Comparison of ENCODE assay signal across 24 cellular contexts in genomic region chr4:917466-917865, GRCh38.
"Had no signal": no experiment of that assay in that cellular context is flagged by ENCODE, and none has a peak within 500 bp of the region (broad histone marks: within the 10 kb centered on the region; RNA-seq: fewer than 3 reads in every experiment).

No MANE protein-coding gene starts in this region.

- DNase-seq: activated CD4-positive, alpha-beta memory T cell treated with anti-CD3 and anti-CD28 coated beads for 36 hours; activated CD4-positive, alpha-beta T cell treated with anti-CD3 and anti-CD28 coated beads for 48 hours; activated CD8-positive, alpha-beta memory T cell treated with anti-CD3 and anti-CD28 coated beads, Interleukin-2, amount 50 U/mL, for 4 hours; activated naive CD4-positive, alpha-beta T cell treated with anti-CD3 and anti-CD28 coated beads, Interleukin-2, amount 10 ng/mL, durations not matched to agents 7 days and 5 days; activated naive CD8-positive, alpha-beta T cell treated with anti-CD3 and anti-CD28 coated beads, Interleukin-2, amount 10 ng/mL, durations not matched to agents 7 days and 5 days; activated T-cell treated with anti-CD3 and anti-CD28 coated beads, Interleukin-2, amount 50 U/mL, for 4 hours; amniotic stem cell; brain microvascular endothelial cell; caudate nucleus; left ventricle myocardium inferior; naive B cell; nucleus accumbens; stimulated activated naive CD4-positive, alpha-beta T cell treated with Interleukin-2 at 50 U/mL for 16 hours; SW 1271; T-helper 9 cell had no signal

- H3K27ac ChIP-seq: brain microvascular endothelial cell, esophagus muscularis mucosa, left ventricle myocardium inferior, parathyroid adenoma, right atrium auricular region, thoracic aorta, upper lobe of left lung, VCaP had no signal

- H2AFZ ChIP-seq: parathyroid adenoma had no signal

- H3K4me3 ChIP-seq: esophagus muscularis mucosa, left ventricle myocardium inferior, right atrium auricular region, thoracic aorta, upper lobe of left lung had no signal

- H3K4me3 Mint-ChIP-seq: activated CD4-positive, alpha-beta memory T cell treated with anti-CD3 and anti-CD28 coated beads for 36 hours; activated naive CD4-positive, alpha-beta T cell treated with anti-CD3 and anti-CD28 coated beads, Interleukin-2, amount 10 ng/mL, durations not matched to agents 7 days and 5 days; activated naive CD8-positive, alpha-beta T cell treated with anti-CD3 and anti-CD28 coated beads, Interleukin-2, amount 10 ng/mL, durations not matched to agents 7 days and 5 days; activated T-cell treated with anti-CD3 and anti-CD28 coated beads, Interleukin-2, amount 50 U/mL, for 4 hours; dendritic cell treated with granulocyte-macrophage colony-stimulating factor and Interleukin-4, amounts not matched to agents 40 ng/mL and 50 ng/mL, for 4 days; neural crest cell; T-helper 1 cell treated with Interleukin-12 subunit alpha and Interleukin-12 subunit beta and Interleukin-4 antibody, amounts not matched to agents 30 μg/mL and 1 μg/mL, for 36 hours had no signal

- H3K9me3 ChIP-seq: esophagus muscularis mucosa, left ventricle myocardium inferior, right atrium auricular region, thoracic aorta, upper lobe of left lung had no signal

- H3K27me3 ChIP-seq: brain microvascular endothelial cell, esophagus muscularis mucosa, right atrium auricular region, upper lobe of left lung had no signal

- H3K27me3 Mint-ChIP-seq: activated CD4-positive, alpha-beta memory T cell treated with anti-CD3 and anti-CD28 coated beads for 36 hours; activated naive CD4-positive, alpha-beta T cell treated with anti-CD3 and anti-CD28 coated beads, Interleukin-2, amount 10 ng/mL, durations not matched to agents 7 days and 5 days; activated naive CD8-positive, alpha-beta T cell treated with anti-CD3 and anti-CD28 coated beads, Interleukin-2, amount 10 ng/mL, durations not matched to agents 7 days and 5 days; dendritic cell treated with granulocyte-macrophage colony-stimulating factor and Interleukin-4, amounts not matched to agents 40 ng/mL and 50 ng/mL, for 4 days; naive B cell had no signal

- H3K9me3 Mint-ChIP-seq: dendritic cell treated with granulocyte-macrophage colony-stimulating factor and Interleukin-4, amounts not matched to agents 40 ng/mL and 50 ng/mL, for 4 days; neural crest cell; T-helper 1 cell treated with Interleukin-12 subunit alpha and Interleukin-12 subunit beta and Interleukin-4 antibody, amounts not matched to agents 30 μg/mL and 1 μg/mL, for 36 hours had no signal

- H3K9ac ChIP-seq: parathyroid adenoma had no signal

- H3K36me3 ChIP-seq: brain microvascular endothelial cell had no signal

- H3K36me3 Mint-ChIP-seq: naive B cell had no signal

- H3K4me1 ChIP-seq: parathyroid adenoma, right atrium auricular region had no signal

- ATAC-seq: activated T-cell treated with anti-CD3 and anti-CD28 coated beads, Interleukin-2, amount 50 U/mL, for 4 hours had no signal

- H3K27ac Mint-ChIP-seq: activated CD4-positive, alpha-beta memory T cell treated with anti-CD3 and anti-CD28 coated beads for 36 hours; activated naive CD4-positive, alpha-beta T cell treated with anti-CD3 and anti-CD28 coated beads, Interleukin-2, amount 10 ng/mL, durations not matched to agents 7 days and 5 days; activated naive CD8-positive, alpha-beta T cell treated with anti-CD3 and anti-CD28 coated beads, Interleukin-2, amount 10 ng/mL, durations not matched to agents 7 days and 5 days; T-helper 1 cell treated with Interleukin-12 subunit alpha and Interleukin-12 subunit beta and Interleukin-4 antibody, amounts not matched to agents 30 μg/mL and 1 μg/mL, for 36 hours had no signal
